Comparison of ENCODE assay signal across 12 cellular contexts in the genomic region with DNA sequence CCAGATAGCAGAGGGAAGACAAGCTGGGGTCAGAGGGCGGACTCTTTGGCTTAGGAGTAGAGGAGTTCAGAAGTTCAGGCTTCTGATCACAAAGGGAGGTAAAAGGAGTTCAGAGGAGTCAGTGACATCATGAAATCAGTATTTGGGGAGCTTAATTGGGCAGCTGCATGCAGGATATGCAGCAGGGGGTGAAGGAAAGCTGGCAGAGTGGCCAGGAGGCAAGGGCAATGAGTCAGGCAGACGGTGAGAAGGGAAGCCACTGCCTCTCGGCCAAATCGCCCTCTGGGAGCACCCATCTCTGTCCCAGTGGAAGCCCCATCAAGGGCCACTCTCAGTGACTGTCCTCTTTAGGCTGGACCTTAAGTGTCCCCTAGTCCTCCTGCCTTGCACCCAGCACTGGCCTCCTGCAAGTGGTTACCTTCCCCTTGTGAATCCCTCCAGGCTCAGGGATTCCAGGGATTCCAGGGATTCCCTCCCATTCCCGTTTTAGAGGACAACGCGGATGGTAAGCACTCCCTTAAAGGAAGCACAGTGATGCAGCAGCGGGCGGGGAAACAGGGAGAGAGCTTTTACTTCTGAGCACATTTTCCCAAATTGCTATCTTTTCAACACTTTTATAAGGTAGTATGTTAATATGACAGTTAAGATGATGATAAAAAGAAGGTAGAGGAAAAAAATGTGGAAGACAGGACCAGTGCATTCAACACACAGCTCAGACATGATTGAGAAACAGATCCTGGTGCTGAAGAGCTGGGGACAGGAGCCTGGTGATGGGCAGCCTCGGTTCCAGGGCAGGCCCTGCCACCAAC.
DNase-seq lines count a peak whose midpoint lies in the region; ATAC-seq, FAIRE-seq and TF ChIP-seq lines count a peak whose summit lies in the region.
"Had no signal": no experiment of that assay in that cellular context is flagged by ENCODE, and none has a peak within 500 bp of the region (broad histone marks: within the 10 kb centered on the region; RNA-seq: fewer than 3 reads in every experiment).

No MANE protein-coding gene starts in this region.

- H3K9me3 ChIP-seq in PC-3 (ENCODE audit: low read length) = no peaks in the 10 kb centered on the region
- no peaks in the 10 kb centered on the region for H3K9me3 ChIP-seq in pancreas

- no peak overlapping the region for H2AFZ ChIP-seq in PC-3 (ENCODE audit: low read length)

- H3K27me3 ChIP-seq in PC-3 (ENCODE audit: low read length) (no peaks in the 10 kb centered on the region), pancreas (no peaks in the 10 kb centered on the region)

- TF ChIP-seq CTCF in PC-3 (conservative IDR thresholded peaks at IDR 0.05; ENCODE audit: low read depth, low read length) (no peak), pancreas (IDR thresholded peaks at IDR 0.05) (no peak)

- intact Hi-C loops in PC-3 (cut with micrococcal nuclease) = no loop called here
- intact Hi-C loops in sciatic nerve (cut with DNase I) = no loop called here
- intact Hi-C loops in pancreas (cut with DNase I) = no loop called here

- CTCF ChIA-PET in PC-3 (lab: Charles Lee) = no interaction called here

- no peak for FAIRE-seq in pancreas (lab: Jason Lieb, UNC)
- FAIRE-seq: colon had no signal

- POLR2A ChIA-PET in PC-3 (lab: Charles Lee; ENCODE audit: unreplicated experiment) = interaction anchor here (0.6 kb wide), 1 partner anchor 10 kb away, joined by 3 read pairs; no protein-coding TSS in a partner anchor

- peak; percentile 43 for DNase-seq in GM04503 (ENCODE audit: low read depth)
- DNase-seq in PC-3 = peak; percentile 41
- DNase-seq in fibroblast of peridontal ligament (ENCODE audit: extremely low read depth) = peak; percentile 71
- no peak for DNase-seq in sciatic nerve (ENCODE audit: low spot score)
- DNase-seq in cerebellum (ENCODE audit: low spot score) = no peak
- no peak for DNase-seq in COR-L47 (lab: John Stamatoyannopoulos, UW)
- DNase-seq in pancreas = no peak
- DNase-seq in NCI-H2029 (lab: John Stamatoyannopoulos, UW) = no peak
- DNase-seq: immature natural killer cell; NCI-H2029 treated with DMSO at 0.1 percent for 48 hours; stimulated activated naive CD4-positive, alpha-beta T cell treated with Interleukin-2 at 50 U/mL for 16 hours had no signal

- H3K4me3 ChIP-seq in PC-3 (ENCODE audit: low read length) = no peak overlapping the region
- H3K4me3 ChIP-seq in pancreas = no peak overlapping the region

- WGBS in pancreas, 2 donors = 81 to 86% methylated on average over 10 of the region's 10 CpGs

- H3K4me2 ChIP-seq in PC-3 (ENCODE audit: low read length) = no peak overlapping the region

- peak; percentile 39 for ATAC-seq in PC-3
- ATAC-seq in sciatic nerve = peak; percentile 22
- ATAC-seq in pancreas = no peak

- BruUV-seq in PC-3 (replicated peaks; lab: Mats Ljungman, UMichigan) = no TSS peak

- no peak overlapping the region for H3K27ac ChIP-seq in PC-3 (ENCODE audit: low read length)
- H3K27ac ChIP-seq in pancreas = no peak overlapping the region

- peaks cover 23% of the 10 kb centered on the region for H3K79me2 ChIP-seq in PC-3 (ENCODE audit: low read length)

- no peaks in the 10 kb centered on the region for H3F3A ChIP-seq in PC-3 (ENCODE audit: low read length, unreplicated experiment)

- H4K20me1 ChIP-seq in PC-3 (ENCODE audit: low read length) = 0 out of 2 replicates have a peak, but pooled peaks cover 4% of the 10 kb centered on the region

- H3K9me2 ChIP-seq in PC-3 (replicated peaks; ENCODE audit: low read length) = no peaks in the 10 kb centered on the region

- no peak overlapping the region for H3K9ac ChIP-seq in PC-3 (ENCODE audit: low read length)

- H3K36me3 ChIP-seq in PC-3 (ENCODE audit: low read depth, low read length) = no peaks in the 10 kb centered on the region
- H3K36me3 ChIP-seq in pancreas = no peaks in the 10 kb centered on the region

- H3K4me1 ChIP-seq in PC-3 (ENCODE audit: insufficient read depth, low read length) (peaks cover 13% of the 10 kb centered on the region; the same call in 1 of the 2 replicates), pancreas (peaks cover 0 to 3% (median 0%) of the 10 kb centered on the region in 3 donors)

Comparison
In these comparisons a context has a peak if more than half of its experiments do, and no peak if none do; other contexts are left out.
1. DNase-seq: peak in GM04503 (single experiment), PC-3 (single experiment) and fibroblast of peridontal ligament (single experiment); none in sciatic nerve (single experiment), cerebellum (single experiment), COR-L47 (single experiment), pancreas (0 of 6) and NCI-H2029 (single experiment).
2. ATAC-seq: peak in PC-3 (single experiment) and sciatic nerve (single experiment); none in pancreas (0 of 4).